In genomic region chr14:104798300-104799238, GRCh38 we compare ENCODE assay signal across 13 cellular contexts. TPM values are rescaled to one million over a fixed set of nuclear protein-coding genes. Genes with fewer than 3 reads are reported as not detected.
A peak's percentile ranks its signal among the peaks of the same experiment; 100 is the strongest.
DNase-seq lines count a peak whose midpoint lies in the region; ATAC-seq and TF ChIP-seq lines count a peak whose summit lies in the region.
"Had no signal": no experiment of that assay in that cellular context is flagged by ENCODE, and none has a peak within 500 bp of the region (broad histone marks: within the 10 kb centered on the region; RNA-seq: fewer than 3 reads in every experiment).

No MANE protein-coding gene starts in this region.

- DNase-seq in cardiac muscle cell (ENCODE audit: low read depth in 1 of 2, low spot score in 1 of 2) (no peak), left ventricle myocardium superior (no peak), type B pancreatic cell (ENCODE audit: extremely low spot score, unreplicated experiment) (no peak), SJCRH30 (no peak), putamen (ENCODE audit: low spot score) (no peak)
- no peak for DNase-seq in naive thymus-derived CD8-positive, alpha-beta T cell
- DNase-seq in stimulated activated CD4-positive, alpha-beta T cell treated with anti-CD3 and anti-CD28 coated beads, Interleukin-4, amount 100 ng/mL, for 24 hours = no peak
- DNase-seq: stimulated activated CD4-positive, alpha-beta T cell treated with anti-CD3 and anti-CD28 coated beads, Interleukin-4, amount 100 ng/mL, for 1 hour; T-helper 9 cell had no signal

- TF ChIP-seq CTCF in cardiac muscle cell (IDR thresholded peaks at IDR 0.05; ENCODE audit: low read depth, low read length) (no peak), brain (conservative IDR thresholded peaks at IDR 0.05) (no peak), type B pancreatic cell (conservative IDR thresholded peaks at IDR 0.05) (no peak)

- no peaks in the 10 kb centered on the region for H3K27me3 ChIP-seq in cardiac muscle cell
- H3K27me3 ChIP-seq in SJCRH30 = no peaks in the 10 kb centered on the region

- no peak for ATAC-seq in left ventricle myocardium superior
- ATAC-seq in naive thymus-derived CD8-positive, alpha-beta T cell = no peak
- ATAC-seq: left lobe of liver had no signal

- POLR2A ChIA-PET in naive thymus-derived CD8-positive, alpha-beta T cell (lab: Charles Lee) = no interaction called here

- H3K4me1 Mint-ChIP-seq in brain (peaks cover 43% of the 10 kb centered on the region), type B pancreatic cell (ENCODE audit: unreplicated experiment) (peaks cover 27% of the 10 kb centered on the region)
- peaks cover 17 to 56% (median 49%) of the 10 kb centered on the region in 4 donors for H3K4me1 Mint-ChIP-seq in naive thymus-derived CD8-positive, alpha-beta T cell

- H3K36me3 Mint-ChIP-seq in brain = no peaks in the 10 kb centered on the region
- no peaks in the 10 kb centered on the region for H3K36me3 Mint-ChIP-seq in naive thymus-derived CD8-positive, alpha-beta T cell
- no peaks in the 10 kb centered on the region for H3K36me3 Mint-ChIP-seq in type B pancreatic cell

- intact Hi-C loops in left ventricle myocardium superior (cut with micrococcal nuclease) = no loop called here

- H3K4me3 Mint-ChIP-seq in brain = peak overlapping the region; percentile 81 to 85 (median 84)
- H3K4me3 Mint-ChIP-seq in naive thymus-derived CD8-positive, alpha-beta T cell = peak overlapping the region; percentile 31 to 90 (median 74)
- peak overlapping the region; percentile 86 for H3K4me3 Mint-ChIP-seq in type B pancreatic cell

- H3K4me3 ChIP-seq in cardiac muscle cell (no peak overlapping the region), SJCRH30 (no peak overlapping the region)
- H3K4me3 ChIP-seq: GM12878 had no signal

- H3K36me3 ChIP-seq in cardiac muscle cell (no peaks in the 10 kb centered on the region), SJCRH30 (peaks cover 3% of the 10 kb centered on the region; the same call in 1 of the 2 replicates)
- H3K36me3 ChIP-seq: BE2C had no signal

- peaks cover 28% of the 10 kb centered on the region for H3K4me1 ChIP-seq in cardiac muscle cell (ENCODE audit: low read depth)
- H3K4me1 ChIP-seq in SJCRH30 = peaks cover 26% of the 10 kb centered on the region

- H3K9me3 ChIP-seq in cardiac muscle cell (ENCODE audit: low read depth) (no peaks in the 10 kb centered on the region), SJCRH30 (replicated peaks) (no peaks in the 10 kb centered on the region)
- H3K9me3 ChIP-seq: BE2C had no signal

- H3K27ac ChIP-seq in cardiac muscle cell (peak overlapping the region; percentile 69), SJCRH30 (no peak overlapping the region)

- peaks cover 0 to 7% (median 0%) of the 10 kb centered on the region in 5 experiments for H3K9me3 Mint-ChIP-seq in brain
- no peaks in the 10 kb centered on the region for H3K9me3 Mint-ChIP-seq in naive thymus-derived CD8-positive, alpha-beta T cell
- H3K9me3 Mint-ChIP-seq in type B pancreatic cell = no peaks in the 10 kb centered on the region

- H3K27me3 Mint-ChIP-seq in brain (peaks cover 32% of the 10 kb centered on the region), type B pancreatic cell (peaks cover 28% of the 10 kb centered on the region)
- H3K27me3 Mint-ChIP-seq in naive thymus-derived CD8-positive, alpha-beta T cell = no peaks in the 10 kb centered on the region

- H3K27ac Mint-ChIP-seq in brain (peak overlapping the region in 3 of 5 experiments; percentile 47 to 92 (median 82)), type B pancreatic cell (peak overlapping the region; percentile 88)
- H3K27ac Mint-ChIP-seq in naive thymus-derived CD8-positive, alpha-beta T cell = peak overlapping the region; percentile 75 to 95 (median 86)

RNA-seq across cellular contexts. Expression of gene ZBTB42, which starts 2.3 kb away (rescaled TPM):
- total RNA-seq in cardiac muscle cell = 14.4 and 26.4 TPM in 2 replicates
- 7.6 and 9.6 TPM in 2 replicates for polyA plus RNA-seq in cardiac muscle cell
- 5.3 TPM for total RNA-seq in left ventricle myocardium superior
- polyA plus RNA-seq in brain (ENCODE audit: insufficient read depth, low read depth, low replicate concordance) = 2.2 TPM
- total RNA-seq in naive thymus-derived CD8-positive, alpha-beta T cell = 1 to 10 TPM; 8.6 to 9.6 TPM
- 1 to 10 TPM; 1.0 to 1.8 (median 1.6) TPM for polyA plus RNA-seq in naive thymus-derived CD8-positive, alpha-beta T cell
- total RNA-seq in type B pancreatic cell (ENCODE audit: low replicate concordance) = 6.6 and 11.5 TPM in 2 replicates
- total RNA-seq in SJCRH30 (2014; rRNA removed; shearing (Covaris generic)) = 0.38 and 0.48 TPM in 2 replicates

RNA-seq across cellular contexts. Expression of gene AKT1, which starts 3.0 kb away (rescaled TPM):
- 173 and 190 TPM in 2 replicates for total RNA-seq in cardiac muscle cell
- 218 and 242 TPM in 2 replicates for polyA plus RNA-seq in cardiac muscle cell
- 142 TPM for total RNA-seq in left ventricle myocardium superior
- polyA plus RNA-seq in brain (ENCODE audit: insufficient read depth, low read depth, low replicate concordance) = 192 TPM
- 10 to 100 TPM; 88.9 to 95.7 TPM for total RNA-seq in naive thymus-derived CD8-positive, alpha-beta T cell
- polyA plus RNA-seq in naive thymus-derived CD8-positive, alpha-beta T cell = 10 to 100 TPM in 2 of 3 donors, 1 to 10 TPM in 1; 8.9 to 33.4 (median 23.1) TPM
- total RNA-seq in type B pancreatic cell (ENCODE audit: low replicate concordance) = 102 and 123 TPM in 2 replicates
- 160 and 164 TPM in 2 replicates for total RNA-seq in SJCRH30 (2014; rRNA removed; shearing (Covaris generic))

RNA-seq across cellular contexts. Expression of gene SIVA1, which starts 45.6 kb away (rescaled TPM):
- total RNA-seq in cardiac muscle cell = 217 and 278 TPM in 2 replicates
- 124 and 145 TPM in 2 replicates for polyA plus RNA-seq in cardiac muscle cell
- total RNA-seq in left ventricle myocardium superior = 65.1 TPM
- 130 TPM for polyA plus RNA-seq in brain (ENCODE audit: insufficient read depth, low read depth, low replicate concordance)
- 10 to 100 TPM; 75.4 to 82.5 TPM for total RNA-seq in naive thymus-derived CD8-positive, alpha-beta T cell
- polyA plus RNA-seq in naive thymus-derived CD8-positive, alpha-beta T cell = 100 to 1,000 TPM; 248 to 297 (median 283) TPM
- total RNA-seq in type B pancreatic cell (ENCODE audit: low replicate concordance) = 65.7 and 90.1 TPM in 2 replicates
- 105 and 157 TPM in 2 replicates for total RNA-seq in SJCRH30 (2014; rRNA removed; shearing (Covaris generic))
